Comparison of ENCODE assay signal across 8 cellular contexts in genomic region chr4:40976343-40976742, GRCh38.
DNase-seq lines count a peak whose midpoint lies in the region; ATAC-seq and TF ChIP-seq lines count a peak whose summit lies in the region.

No MANE protein-coding gene starts in this region.

- intact Hi-C loops in body of pancreas (cut with DNase I) = no loop called here

- no peak overlapping the region for H3K4me3 ChIP-seq in body of pancreas
- H3K4me3 ChIP-seq in effector memory CD4-positive, alpha-beta T cell (ENCODE audit: insufficient read depth, low read depth, low read length, poor library complexity, severe bottlenecking) = no peak overlapping the region

- no peaks in the 10 kb centered on the region for H3K27me3 ChIP-seq in body of pancreas
- no peaks in the 10 kb centered on the region for H3K27me3 ChIP-seq in effector memory CD4-positive, alpha-beta T cell (replicated peaks; ENCODE audit: control insufficient read depth, insufficient read depth, low read length, poor library complexity, severe bottlenecking)

- DNase-seq in CD1c-positive myeloid dendritic cell (ENCODE audit: extremely low spot score) (peak; percentile 37), NCI-H2171 (lab: John Stamatoyannopoulos, UW) (peak; percentile 0), body of pancreas (peak; percentile 54 to 74 (median 62)), left kidney (ENCODE audit: low read depth, low spot score) (peak; percentile 77)
- DNase-seq in effector memory CD4-positive, alpha-beta T cell = no peak

- ATAC-seq in GM19395 (IDR thresholded peaks at IDR 0.05; ENCODE audit: unreplicated experiment) = peak; percentile 57
- ATAC-seq in body of pancreas = peak; percentile 71
- ATAC-seq in HG03342 (IDR thresholded peaks at IDR 0.05; ENCODE audit: unreplicated experiment) = no peak
- no peak for ATAC-seq in HG02852 (IDR thresholded peaks at IDR 0.05; ENCODE audit: unreplicated experiment)

- no peaks in the 10 kb centered on the region for H3K9me3 ChIP-seq in body of pancreas
- no peaks in the 10 kb centered on the region for H3K9me3 ChIP-seq in effector memory CD4-positive, alpha-beta T cell (ENCODE audit: control insufficient read depth, low read length)

- H3K36me3 ChIP-seq in body of pancreas (replicated peaks in 1 of 2; ENCODE audit: insufficient read depth in 1 of 2, low read depth in 2 of 2) = no peaks in the 10 kb centered on the region
- H3K36me3 ChIP-seq in effector memory CD4-positive, alpha-beta T cell (ENCODE audit: control insufficient read depth, insufficient read depth, low read length) = no peaks in the 10 kb centered on the region

- TF ChIP-seq CTCF in body of pancreas (IDR thresholded peaks at IDR 0.05) = peak; percentile 34 to 86 (median 74)

- no peaks in the 10 kb centered on the region for H3K4me1 ChIP-seq in body of pancreas
- H3K4me1 ChIP-seq in effector memory CD4-positive, alpha-beta T cell (ENCODE audit: control insufficient read depth, insufficient read depth, low read length, poor library complexity, severe bottlenecking) = no peaks in the 10 kb centered on the region

- H3K27ac ChIP-seq in body of pancreas = no peak overlapping the region
- no peak overlapping the region for H3K27ac ChIP-seq in effector memory CD4-positive, alpha-beta T cell (ENCODE audit: insufficient read depth, low read length, poor library complexity, severe bottlenecking)

- no peak for TF ChIP-seq POLR2A in body of pancreas (IDR thresholded peaks at IDR 0.05)

Comparison
In these comparisons a context has a peak if more than half of its experiments do, and no peak if none do; other contexts are left out.
1. DNase-seq: peak in CD1c-positive myeloid dendritic cell (single experiment), NCI-H2171 (single experiment), body of pancreas (4 of 4) and left kidney (single experiment); none in effector memory CD4-positive, alpha-beta T cell (0 of 3).
2. ATAC-seq: peak in GM19395 (single experiment) and body of pancreas (single experiment); none in HG03342 (single experiment) and HG02852 (single experiment).